ENCODE assay signal across 1 cellular context in the genomic region with DNA sequence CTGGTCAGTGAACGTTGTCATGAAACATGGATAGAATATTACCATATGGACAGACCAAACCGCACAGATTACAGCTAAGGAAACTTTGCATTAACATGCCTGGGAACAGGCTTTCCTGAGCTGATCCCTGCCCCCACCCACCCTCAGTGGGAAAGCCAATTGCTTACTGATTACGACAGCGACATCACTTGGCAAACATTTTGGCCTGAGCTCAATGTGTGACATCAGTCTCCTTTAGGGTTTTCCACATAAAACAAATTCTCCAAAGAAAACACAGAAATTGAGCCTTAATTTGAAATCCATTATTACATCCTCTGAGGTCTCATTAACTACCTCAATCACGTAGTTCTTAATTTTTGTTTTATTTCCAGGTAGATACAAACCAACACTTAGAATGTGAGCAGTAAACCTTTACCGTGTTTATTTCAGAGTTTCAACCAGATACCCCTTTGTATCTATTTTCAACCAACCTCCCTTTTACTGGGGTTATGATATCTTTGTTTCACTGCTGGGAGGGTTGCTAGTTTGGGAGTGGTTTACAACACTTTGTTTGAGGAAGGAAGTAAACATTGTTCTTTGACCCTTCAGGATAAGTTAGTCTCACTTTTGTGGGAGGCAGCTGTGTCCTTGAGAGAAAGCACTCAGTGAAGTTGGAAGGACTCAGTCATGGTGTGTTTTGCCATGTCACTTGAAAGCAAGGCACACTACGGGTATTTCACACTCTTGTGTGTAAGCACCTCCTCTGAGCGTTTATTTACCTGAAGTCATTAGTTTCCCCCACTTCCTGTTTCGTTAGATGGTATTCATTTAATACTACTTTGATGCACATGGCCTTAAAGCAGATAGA.
A peak's percentile ranks its signal among the peaks of the same experiment; 100 is the strongest.
TF ChIP-seq lines count a peak whose summit lies in the region.

No MANE protein-coding gene starts in this region.

TF ChIP-seq in HepG2, 621 proteins besides CTCF, POLR2A, EP300 and RAD21 (continued from another document and continues in another):
- TF ChIP-seq, protein P1, sequence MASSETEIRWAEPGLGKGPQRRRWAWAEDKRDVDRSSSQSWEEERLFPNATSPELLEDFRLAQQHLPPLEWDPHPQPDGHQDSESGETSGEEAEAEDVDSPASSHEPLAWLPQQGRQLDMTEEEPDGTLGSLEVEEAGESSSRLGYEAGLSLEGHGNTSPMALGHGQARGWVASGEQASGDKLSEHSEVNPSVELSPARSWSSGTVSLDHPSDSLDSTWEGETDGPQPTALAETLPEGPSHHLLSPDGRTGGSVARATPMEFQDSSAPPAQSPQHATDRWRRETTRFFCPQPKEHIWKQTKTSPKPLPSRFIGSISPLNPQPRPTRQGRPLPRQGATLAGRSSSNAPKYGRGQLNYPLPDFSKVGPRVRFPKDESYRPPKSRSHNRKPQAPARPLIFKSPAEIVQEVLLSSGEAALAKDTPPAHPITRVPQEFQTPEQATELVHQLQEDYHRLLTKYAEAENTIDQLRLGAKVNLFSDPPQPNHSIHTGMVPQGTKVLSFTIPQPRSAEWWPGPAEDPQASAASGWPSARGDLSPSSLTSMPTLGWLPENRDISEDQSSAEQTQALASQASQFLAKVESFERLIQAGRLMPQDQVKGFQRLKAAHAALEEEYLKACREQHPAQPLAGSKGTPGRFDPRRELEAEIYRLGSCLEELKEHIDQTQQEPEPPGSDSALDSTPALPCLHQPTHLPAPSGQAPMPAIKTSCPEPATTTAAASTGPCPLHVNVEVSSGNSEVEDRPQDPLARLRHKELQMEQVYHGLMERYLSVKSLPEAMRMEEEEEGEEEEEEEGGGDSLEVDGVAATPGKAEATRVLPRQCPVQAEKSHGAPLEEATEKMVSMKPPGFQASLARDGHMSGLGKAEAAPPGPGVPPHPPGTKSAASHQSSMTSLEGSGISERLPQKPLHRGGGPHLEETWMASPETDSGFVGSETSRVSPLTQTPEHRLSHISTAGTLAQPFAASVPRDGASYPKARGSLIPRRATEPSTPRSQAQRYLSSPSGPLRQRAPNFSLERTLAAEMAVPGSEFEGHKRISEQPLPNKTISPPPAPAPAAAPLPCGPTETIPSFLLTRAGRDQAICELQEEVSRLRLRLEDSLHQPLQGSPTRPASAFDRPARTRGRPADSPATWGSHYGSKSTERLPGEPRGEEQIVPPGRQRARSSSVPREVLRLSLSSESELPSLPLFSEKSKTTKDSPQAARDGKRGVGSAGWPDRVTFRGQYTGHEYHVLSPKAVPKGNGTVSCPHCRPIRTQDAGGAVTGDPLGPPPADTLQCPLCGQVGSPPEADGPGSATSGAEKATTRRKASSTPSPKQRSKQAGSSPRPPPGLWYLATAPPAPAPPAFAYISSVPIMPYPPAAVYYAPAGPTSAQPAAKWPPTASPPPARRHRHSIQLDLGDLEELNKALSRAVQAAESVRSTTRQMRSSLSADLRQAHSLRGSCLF (CRISPR knock-in tag; IDR thresholded peaks at IDR 0.05; ENCODE audit: borderline replicate concordance): no peak
- TF ChIP-seq SSRP1 (CRISPR knock-in tag; IDR thresholded peaks at IDR 0.05): peak; percentile 69; the same call in 1 of the 2 replicates
- TF ChIP-seq, protein P2, sequence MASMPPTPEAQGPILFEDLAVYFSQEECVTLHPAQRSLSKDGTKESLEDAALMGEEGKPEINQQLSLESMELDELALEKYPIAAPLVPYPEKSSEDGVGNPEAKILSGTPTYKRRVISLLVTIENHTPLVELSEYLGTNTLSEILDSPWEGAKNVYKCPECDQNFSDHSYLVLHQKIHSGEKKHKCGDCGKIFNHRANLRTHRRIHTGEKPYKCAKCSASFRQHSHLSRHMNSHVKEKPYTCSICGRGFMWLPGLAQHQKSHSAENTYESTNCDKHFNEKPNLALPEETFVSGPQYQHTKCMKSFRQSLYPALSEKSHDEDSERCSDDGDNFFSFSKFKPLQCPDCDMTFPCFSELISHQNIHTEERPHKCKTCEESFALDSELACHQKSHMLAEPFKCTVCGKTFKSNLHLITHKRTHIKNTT (CRISPR knock-in tag; IDR thresholded peaks at IDR 0.05): no peak
- peak; percentile 35; the same call in 1 of the 2 replicates for TF ChIP-seq CBFB (CRISPR knock-in tag; IDR thresholded peaks at IDR 0.05)
- no peak for TF ChIP-seq JUNB (CRISPR knock-in tag; IDR thresholded peaks at IDR 0.05; ENCODE audit: borderline replicate concordance)
- TF ChIP-seq ZSCAN12 (CRISPR knock-in tag; IDR thresholded peaks at IDR 0.05): peak; percentile 69; the same call in 1 of the 2 replicates
- peak; percentile 50; the same call in 1 of the 2 replicates for TF ChIP-seq RXRA (CRISPR knock-in tag; IDR thresholded peaks at IDR 0.05)
- no peak for TF ChIP-seq ZNF335 (CRISPR knock-in tag; IDR thresholded peaks at IDR 0.05)
- no peak for TF ChIP-seq ZNF598 (CRISPR knock-in tag; IDR thresholded peaks at IDR 0.05; ENCODE audit: borderline replicate concordance)
- TF ChIP-seq PAWR (CRISPR knock-in tag; IDR thresholded peaks at IDR 0.05; ENCODE audit: borderline replicate concordance): no peak
- peak; percentile 71 for TF ChIP-seq SIX4 (CRISPR knock-in tag; IDR thresholded peaks at IDR 0.05)
- TF ChIP-seq, protein P3, sequence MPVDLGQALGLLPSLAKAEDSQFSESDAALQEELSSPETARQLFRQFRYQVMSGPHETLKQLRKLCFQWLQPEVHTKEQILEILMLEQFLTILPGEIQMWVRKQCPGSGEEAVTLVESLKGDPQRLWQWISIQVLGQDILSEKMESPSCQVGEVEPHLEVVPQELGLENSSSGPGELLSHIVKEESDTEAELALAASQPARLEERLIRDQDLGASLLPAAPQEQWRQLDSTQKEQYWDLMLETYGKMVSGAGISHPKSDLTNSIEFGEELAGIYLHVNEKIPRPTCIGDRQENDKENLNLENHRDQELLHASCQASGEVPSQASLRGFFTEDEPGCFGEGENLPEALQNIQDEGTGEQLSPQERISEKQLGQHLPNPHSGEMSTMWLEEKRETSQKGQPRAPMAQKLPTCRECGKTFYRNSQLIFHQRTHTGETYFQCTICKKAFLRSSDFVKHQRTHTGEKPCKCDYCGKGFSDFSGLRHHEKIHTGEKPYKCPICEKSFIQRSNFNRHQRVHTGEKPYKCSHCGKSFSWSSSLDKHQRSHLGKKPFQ (CRISPR knock-in tag; IDR thresholded peaks at IDR 0.05; ENCODE audit: insufficient replicate concordance): peak; percentile 84
- 0 out of 2 replicates have a peak, but pooled peaks have one; percentile 18 for TF ChIP-seq STAG1 (CRISPR knock-in tag; IDR thresholded peaks at IDR 0.05)
- TF ChIP-seq, protein P4, sequence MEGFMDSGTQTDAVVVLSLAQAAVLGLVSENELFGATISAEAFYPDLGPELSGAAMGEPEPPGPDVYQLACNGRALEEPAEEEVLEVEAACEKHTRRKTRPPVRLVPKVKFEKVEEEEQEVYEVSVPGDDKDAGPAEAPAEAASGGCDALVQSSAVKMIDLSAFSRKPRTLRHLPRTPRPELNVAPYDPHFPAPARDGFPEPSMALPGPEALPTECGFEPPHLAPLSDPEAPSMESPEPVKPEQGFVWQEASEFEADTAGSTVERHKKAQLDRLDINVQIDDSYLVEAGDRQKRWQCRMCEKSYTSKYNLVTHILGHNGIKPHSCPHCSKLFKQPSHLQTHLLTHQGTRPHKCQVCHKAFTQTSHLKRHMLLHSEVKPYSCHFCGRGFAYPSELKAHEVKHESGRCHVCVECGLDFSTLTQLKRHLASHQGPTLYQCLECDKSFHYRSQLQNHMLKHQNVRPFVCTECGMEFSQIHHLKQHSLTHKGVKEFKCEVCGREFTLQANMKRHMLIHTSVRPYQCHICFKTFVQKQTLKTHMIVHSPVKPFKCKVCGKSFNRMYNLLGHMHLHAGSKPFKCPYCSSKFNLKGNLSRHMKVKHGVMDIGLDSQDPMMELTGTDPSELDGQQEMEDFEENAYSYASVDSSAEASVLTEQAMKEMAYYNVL (CRISPR knock-in tag; IDR thresholded peaks at IDR 0.05; ENCODE audit: borderline replicate concordance): peak; percentile 73
- no peak for TF ChIP-seq TAF15 (IDR thresholded peaks at IDR 0.05; ENCODE audit: low read depth, low read length, poor library complexity, severe bottlenecking)
- TF ChIP-seq ZBTB8A (CRISPR knock-in tag; IDR thresholded peaks at IDR 0.05; ENCODE audit: borderline replicate concordance, low read depth): no peak
- TF ChIP-seq ZBTB7A (CRISPR knock-in tag; IDR thresholded peaks at IDR 0.05): no peak
- no peak for TF ChIP-seq SUZ12 (IDR thresholded peaks at IDR 0.05; ENCODE audit: low read depth, low read length)
- TF ChIP-seq HMG20B (CRISPR knock-in tag; conservative IDR thresholded peaks at IDR 0.05): peak; percentile 80; the same call in 1 of the 2 replicates
- TF ChIP-seq, protein P5, sequence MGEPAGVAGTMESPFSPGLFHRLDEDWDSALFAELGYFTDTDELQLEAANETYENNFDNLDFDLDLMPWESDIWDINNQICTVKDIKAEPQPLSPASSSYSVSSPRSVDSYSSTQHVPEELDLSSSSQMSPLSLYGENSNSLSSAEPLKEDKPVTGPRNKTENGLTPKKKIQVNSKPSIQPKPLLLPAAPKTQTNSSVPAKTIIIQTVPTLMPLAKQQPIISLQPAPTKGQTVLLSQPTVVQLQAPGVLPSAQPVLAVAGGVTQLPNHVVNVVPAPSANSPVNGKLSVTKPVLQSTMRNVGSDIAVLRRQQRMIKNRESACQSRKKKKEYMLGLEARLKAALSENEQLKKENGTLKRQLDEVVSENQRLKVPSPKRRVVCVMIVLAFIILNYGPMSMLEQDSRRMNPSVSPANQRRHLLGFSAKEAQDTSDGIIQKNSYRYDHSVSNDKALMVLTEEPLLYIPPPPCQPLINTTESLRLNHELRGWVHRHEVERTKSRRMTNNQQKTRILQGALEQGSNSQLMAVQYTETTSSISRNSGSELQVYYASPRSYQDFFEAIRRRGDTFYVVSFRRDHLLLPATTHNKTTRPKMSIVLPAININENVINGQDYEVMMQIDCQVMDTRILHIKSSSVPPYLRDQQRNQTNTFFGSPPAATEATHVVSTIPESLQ (CRISPR knock-in tag; conservative IDR thresholded peaks at IDR 0.05): no peak
- TF ChIP-seq, protein P6, sequence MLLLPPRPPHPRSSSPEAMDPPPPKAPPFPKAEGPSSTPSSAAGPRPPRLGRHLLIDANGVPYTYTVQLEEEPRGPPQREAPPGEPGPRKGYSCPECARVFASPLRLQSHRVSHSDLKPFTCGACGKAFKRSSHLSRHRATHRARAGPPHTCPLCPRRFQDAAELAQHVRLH (CRISPR knock-in tag; IDR thresholded peaks at IDR 0.05; ENCODE audit: borderline replicate concordance, low read depth): peak; percentile 46; the same call in 1 of the 2 replicates
- TF ChIP-seq, protein P7, sequence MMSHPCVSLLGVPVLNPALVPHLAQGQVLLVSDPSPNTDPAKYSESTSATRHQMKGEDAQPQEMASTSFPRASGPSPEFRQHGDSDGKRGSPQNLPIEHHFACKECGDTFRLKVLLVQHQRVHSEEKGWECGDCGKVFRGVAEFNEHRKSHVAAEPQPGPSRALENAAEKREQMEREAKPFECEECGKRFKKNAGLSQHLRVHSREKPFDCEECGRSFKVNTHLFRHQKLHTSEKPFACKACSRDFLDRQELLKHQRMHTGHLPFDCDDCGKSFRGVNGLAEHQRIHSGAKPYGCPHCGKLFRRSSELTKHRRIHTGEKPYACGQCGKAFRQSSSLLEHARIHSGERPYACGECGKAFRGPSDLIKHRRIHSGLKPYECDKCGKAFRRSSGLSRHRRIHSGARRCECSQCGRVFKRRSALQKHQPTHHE (CRISPR knock-in tag; IDR thresholded peaks at IDR 0.05; ENCODE audit: borderline replicate concordance): no peak
- TF ChIP-seq ZSCAN9 (CRISPR knock-in tag; IDR thresholded peaks at IDR 0.05; ENCODE audit: borderline replicate concordance): peak; percentile 60; the same call in 1 of the 2 replicates
- TF ChIP-seq, protein P8, sequence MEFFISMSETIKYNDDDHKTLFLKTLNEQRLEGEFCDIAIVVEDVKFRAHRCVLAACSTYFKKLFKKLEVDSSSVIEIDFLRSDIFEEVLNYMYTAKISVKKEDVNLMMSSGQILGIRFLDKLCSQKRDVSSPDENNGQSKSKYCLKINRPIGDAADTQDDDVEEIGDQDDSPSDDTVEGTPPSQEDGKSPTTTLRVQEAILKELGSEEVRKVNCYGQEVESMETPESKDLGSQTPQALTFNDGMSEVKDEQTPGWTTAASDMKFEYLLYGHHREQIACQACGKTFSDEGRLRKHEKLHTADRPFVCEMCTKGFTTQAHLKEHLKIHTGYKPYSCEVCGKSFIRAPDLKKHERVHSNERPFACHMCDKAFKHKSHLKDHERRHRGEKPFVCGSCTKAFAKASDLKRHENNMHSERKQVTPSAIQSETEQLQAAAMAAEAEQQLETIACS (CRISPR knock-in tag; IDR thresholded peaks at IDR 0.05): no peak
- TF ChIP-seq, protein P9, sequence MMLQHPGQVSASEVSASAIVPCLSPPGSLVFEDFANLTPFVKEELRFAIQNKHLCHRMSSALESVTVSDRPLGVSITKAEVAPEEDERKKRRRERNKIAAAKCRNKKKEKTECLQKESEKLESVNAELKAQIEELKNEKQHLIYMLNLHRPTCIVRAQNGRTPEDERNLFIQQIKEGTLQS (CRISPR knock-in tag; IDR thresholded peaks at IDR 0.05): no peak
- no peak for TF ChIP-seq ZNF20 (CRISPR knock-in tag; IDR thresholded peaks at IDR 0.05)
- 0 out of 2 replicates have a peak, but pooled peaks have one; percentile 68 for TF ChIP-seq SATB2 (CRISPR knock-in tag; IDR thresholded peaks at IDR 0.05)
- TF ChIP-seq, protein P10, sequence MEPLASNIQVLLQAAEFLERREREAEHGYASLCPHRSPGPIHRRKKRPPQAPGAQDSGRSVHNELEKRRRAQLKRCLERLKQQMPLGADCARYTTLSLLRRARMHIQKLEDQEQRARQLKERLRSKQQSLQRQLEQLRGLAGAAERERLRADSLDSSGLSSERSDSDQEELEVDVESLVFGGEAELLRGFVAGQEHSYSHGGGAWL (CRISPR knock-in tag; IDR thresholded peaks at IDR 0.05): no peak
- TF ChIP-seq, protein P11, sequence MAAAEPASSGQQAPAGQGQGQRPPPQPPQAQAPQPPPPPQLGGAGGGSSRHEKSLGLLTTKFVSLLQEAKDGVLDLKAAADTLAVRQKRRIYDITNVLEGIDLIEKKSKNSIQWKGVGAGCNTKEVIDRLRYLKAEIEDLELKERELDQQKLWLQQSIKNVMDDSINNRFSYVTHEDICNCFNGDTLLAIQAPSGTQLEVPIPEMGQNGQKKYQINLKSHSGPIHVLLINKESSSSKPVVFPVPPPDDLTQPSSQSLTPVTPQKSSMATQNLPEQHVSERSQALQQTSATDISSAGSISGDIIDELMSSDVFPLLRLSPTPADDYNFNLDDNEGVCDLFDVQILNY (CRISPR knock-in tag; conservative IDR thresholded peaks at IDR 0.05): no peak
- no peak for TF ChIP-seq HNRNPUL1 (IDR thresholded peaks at IDR 0.05; ENCODE audit: low read depth, low read length)
- TF ChIP-seq MXD4 (CRISPR knock-in tag; IDR thresholded peaks at IDR 0.05): peak; percentile 67
- TF ChIP-seq GATA4 (IDR thresholded peaks at IDR 0.05; ENCODE audit: borderline replicate concordance, low read depth): peak; percentile 84; the same call in 1 of the 2 replicates
- TF ChIP-seq, protein P12, sequence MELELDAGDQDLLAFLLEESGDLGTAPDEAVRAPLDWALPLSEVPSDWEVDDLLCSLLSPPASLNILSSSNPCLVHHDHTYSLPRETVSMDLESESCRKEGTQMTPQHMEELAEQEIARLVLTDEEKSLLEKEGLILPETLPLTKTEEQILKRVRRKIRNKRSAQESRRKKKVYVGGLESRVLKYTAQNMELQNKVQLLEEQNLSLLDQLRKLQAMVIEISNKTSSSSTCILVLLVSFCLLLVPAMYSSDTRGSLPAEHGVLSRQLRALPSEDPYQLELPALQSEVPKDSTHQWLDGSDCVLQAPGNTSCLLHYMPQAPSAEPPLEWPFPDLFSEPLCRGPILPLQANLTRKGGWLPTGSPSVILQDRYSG (CRISPR knock-in tag; IDR thresholded peaks at IDR 0.05): 0 out of 2 replicates have a peak, but pooled peaks have one; percentile 33
- peak; percentile 70 for TF ChIP-seq POGZ (CRISPR knock-in tag; IDR thresholded peaks at IDR 0.05)
- no peak for TF ChIP-seq ZNF256 (CRISPR knock-in tag; conservative IDR thresholded peaks at IDR 0.05)
- TF ChIP-seq, protein P13, sequence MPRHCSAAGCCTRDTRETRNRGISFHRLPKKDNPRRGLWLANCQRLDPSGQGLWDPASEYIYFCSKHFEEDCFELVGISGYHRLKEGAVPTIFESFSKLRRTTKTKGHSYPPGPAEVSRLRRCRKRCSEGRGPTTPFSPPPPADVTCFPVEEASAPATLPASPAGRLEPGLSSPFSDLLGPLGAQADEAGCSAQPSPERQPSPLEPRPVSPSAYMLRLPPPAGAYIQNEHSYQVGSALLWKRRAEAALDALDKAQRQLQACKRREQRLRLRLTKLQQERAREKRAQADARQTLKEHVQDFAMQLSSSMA (CRISPR knock-in tag; IDR thresholded peaks at IDR 0.05): no peak
